26 cellular contexts compared by ENCODE assay signal in the genomic region with DNA sequence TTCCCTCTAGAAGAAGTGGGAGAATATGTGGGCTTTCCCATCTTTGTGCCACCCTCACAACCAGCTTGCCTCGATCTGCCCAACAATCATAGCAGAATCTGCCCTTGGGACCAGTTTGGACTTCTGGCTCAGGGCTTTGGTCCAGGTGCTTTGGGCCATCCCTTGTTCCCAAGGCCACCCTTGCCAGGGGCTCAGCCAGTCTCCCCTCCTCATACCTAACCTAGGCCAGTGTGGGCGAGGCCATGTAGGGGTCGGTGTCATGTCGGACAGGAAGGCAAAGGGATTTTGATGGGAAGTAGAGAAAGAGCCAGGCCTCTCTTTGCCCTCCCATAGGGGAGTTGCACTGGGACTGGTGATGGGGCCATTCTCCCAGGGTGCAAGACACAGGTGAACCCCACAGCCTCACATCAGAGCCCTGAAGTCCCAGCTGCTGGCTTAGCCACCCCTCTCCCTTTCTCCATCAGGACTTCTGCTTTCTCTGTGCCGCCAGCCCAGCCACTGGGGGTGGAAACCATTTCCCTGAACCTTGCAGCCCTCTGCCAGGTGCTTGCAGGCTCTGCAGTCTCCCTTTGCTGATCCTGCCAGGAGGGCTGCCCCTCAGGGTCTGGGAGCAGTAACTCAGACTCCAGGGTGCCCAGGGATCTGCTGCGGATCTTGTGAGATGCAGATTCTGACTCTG.
"Had no signal": no experiment of that assay in that cellular context is flagged by ENCODE, and none has a peak within 500 bp of the region (broad histone marks: within the 10 kb centered on the region; RNA-seq: fewer than 3 reads in every experiment).

No MANE protein-coding gene starts in this region.

- H3K9me3 ChIP-seq: heart right ventricle, lower lobe of right lung, right atrium auricular region, right lobe of liver, stomach, testis, thyroid gland, transverse colon, upper lobe of left lung had no signal

- DNase-seq: heart right ventricle; kidney glomerular epithelial cell; left cardiac atrium; lower lobe of right lung; mammary epithelial cell; mesenchymal stem cell; naive B cell; natural killer cell; nephron progenitor cell; nucleus accumbens; right lobe of liver; stimulated activated CD4-positive, alpha-beta T cell treated with anti-CD3 and anti-CD28 coated beads, Interleukin-1b, Interleukin-23, amount 100 ng/mL, for 48 hours; stimulated activated CD4-positive, alpha-beta T cell treated with anti-CD3 and anti-CD28 coated beads, Interleukin-2, amount 100 ng/mL, for 48 hours; stimulated activated CD4-positive, alpha-beta T cell treated with anti-CD3 and anti-CD28 coated beads, Interleukin-4, amount 100 ng/mL, for 4 hours; stimulated activated naive B cell treated with anti-CD40 and anti-IgM and Interleukin-4, amounts not matched to agents 10 μg/mL and 1 μg/mL and 100 μg/mL, for 72 hours; stimulated activated naive CD8-positive, alpha-beta T cell treated with anti-CD3 and anti-CD28 coated beads, Interleukin-15, Interleukin-2, amounts not matched to agents 100 U/mL and 50 U/mL, for 24 hours; stomach; testis; thyroid gland; transverse colon; upper lobe of left lung had no signal

- H3K27me3 ChIP-seq: heart right ventricle, hepatocyte, neural progenitor cell, right atrium auricular region, right lobe of liver, stomach, testis, thyroid gland, transverse colon, upper lobe of left lung had no signal

- H3K4me3 ChIP-seq: heart right ventricle, hepatocyte, lower lobe of right lung, neural progenitor cell, right atrium auricular region, right lobe of liver, smooth muscle cell, stomach, testis, thyroid gland, transverse colon, upper lobe of left lung had no signal

- H3K27ac ChIP-seq: heart right ventricle, hepatocyte, lower lobe of right lung, neural progenitor cell, parathyroid adenoma, right atrium auricular region, right lobe of liver, testis, transverse colon, upper lobe of left lung had no signal

- H3K4me1 ChIP-seq: neural progenitor cell, right lobe of liver had no signal

- H3K36me3 ChIP-seq: heart right ventricle, lower lobe of right lung, neural progenitor cell, right atrium auricular region, right lobe of liver, stomach, thyroid gland, transverse colon, upper lobe of left lung had no signal
